ENCODE assay signal across 8 cellular contexts in genomic region chr4:2009651-2010233, GRCh38. TPM values are rescaled to one million over a fixed set of nuclear protein-coding genes. Genes with fewer than 3 reads are reported as not detected.
DNase-seq lines count a peak whose midpoint lies in the region; ATAC-seq lines count a peak whose summit lies in the region.

No MANE protein-coding gene starts in this region.

- DNase-seq in Right ventricle myocardium inferior (ENCODE audit: missing footprints), result peak; percentile 73
- no peak for DNase-seq in cardiac septum (ENCODE audit: low spot score)
- peak; percentile 46 to 53 for DNase-seq in Kasumi-1 (lab: John Stamatoyannopoulos, UW)
- DNase-seq in SKM-1 treated with dmso at 0.1 percent for 144 hours (lab: John Stamatoyannopoulos, UW; ENCODE audit: unreplicated experiment), result peak; percentile 79
- peak; percentile 53 for DNase-seq in amniotic epithelial cell (ENCODE audit: low read depth)
- peak; percentile 68 for DNase-seq in left ventricle myocardium superior
- DNase-seq in posterior vena cava (ENCODE audit: low spot score), result peak; percentile 85
- DNase-seq in cerebellar nuclear complex (lab: John Stamatoyannopoulos, UW), result no peak

- ATAC-seq in Right ventricle myocardium inferior (peak; percentile 45), left ventricle myocardium superior (peak; percentile 44)

- intact Hi-C loops in Right ventricle myocardium inferior (cut with DNase I), result loop anchor here (10.0 kb wide), 1 partner anchor 65 kb away; no protein-coding TSS in a partner anchor
- intact Hi-C loops in cardiac septum (cut with DNase I), result no loop called here
- intact Hi-C loops in left ventricle myocardium superior (cut with micrococcal nuclease), result no loop called here
- intact Hi-C loops in posterior vena cava (cut with DNase I), result no loop called here

RNA-seq across cellular contexts. Expression of gene NELFA, which starts 1.0 kb away (rescaled TPM):
- total RNA-seq in Right ventricle myocardium inferior, result 10.8 TPM
- total RNA-seq in cardiac septum, result 14.7 TPM
- total RNA-seq in left ventricle myocardium superior, result 10.0 TPM
- 10 to 100 TPM; 16.2 to 17.3 TPM for total RNA-seq in posterior vena cava

RNA-seq across cellular contexts. Expression of gene NAT8L, which starts 49.4 kb away (rescaled TPM):
- total RNA-seq in Right ventricle myocardium inferior (1.1 TPM), cardiac septum (1.1 TPM), left ventricle myocardium superior (0.82 TPM), posterior vena cava (under 1 TPM; 0.19 to 0.52 TPM)

Comparison
In these comparisons a context has a peak if more than half of its experiments do, and no peak if none do; other contexts are left out.
1. DNase-seq: peak in Right ventricle myocardium inferior (single experiment), Kasumi-1 (2 of 2), SKM-1 treated with dmso at 0.1 percent for 144 hours (single experiment), amniotic epithelial cell (single experiment), left ventricle myocardium superior (single experiment) and posterior vena cava (single experiment); none in cardiac septum (single experiment) and cerebellar nuclear complex (0 of 2).